In genomic region chr19:33610588-33610987, GRCh38 we compare ENCODE assay signal across 25 cellular contexts. TPM values are rescaled to one million over a fixed set of nuclear protein-coding genes. Genes with fewer than 3 reads are reported as not detected.
DNase-seq lines count a peak whose midpoint lies in the region; TF ChIP-seq lines count a peak whose summit lies in the region.
"Had no signal": no experiment of that assay in that cellular context is flagged by ENCODE, and none has a peak within 500 bp of the region (broad histone marks: within the 10 kb centered on the region; RNA-seq: fewer than 3 reads in every experiment).

No MANE protein-coding gene starts in this region.

- TF ChIP-seq CTCF in Peyer's patch (IDR thresholded peaks at IDR 0.05) = no peak
- no peak for TF ChIP-seq CTCF in WERI-Rb-1 (IDR thresholded peaks at IDR 0.05; ENCODE audit: low read depth, low read length)

- H3K4me3 ChIP-seq in Peyer's patch (no peak overlapping the region), WERI-Rb-1 (ENCODE audit: low read depth, low read length) (no peak overlapping the region)
- H3K4me3 ChIP-seq: A549, BLaER1, GM12878 had no signal

- H3K36me3 ChIP-seq in Peyer's patch (no peaks in the 10 kb centered on the region), WERI-Rb-1 (no peaks in the 10 kb centered on the region)
- H3K36me3 ChIP-seq: BE2C, BLaER1 had no signal

- no peaks in the 10 kb centered on the region for H3K27me3 ChIP-seq in Peyer's patch
- no peaks in the 10 kb centered on the region for H3K27me3 ChIP-seq in WERI-Rb-1 (ENCODE audit: insufficient read depth, low read depth, severe bottlenecking)
- H3K27me3 ChIP-seq: BE2C, BLaER1 had no signal

- DNase-seq in NCI-H82 (lab: John Stamatoyannopoulos, UW) = peak; percentile 14
- DNase-seq in NCI-H82 treated with DMSO at 0.1 percent for 48 hours (lab: John Stamatoyannopoulos, UW; ENCODE audit: unreplicated experiment) = no peak
- peak; percentile 29 for DNase-seq in NCI-H2171 (lab: John Stamatoyannopoulos, UW)
- DNase-seq in Peyer's patch = no peak
- no peak for DNase-seq in WERI-Rb-1
- DNase-seq: ACHN; BE2C; C1 segment of cervical spinal cord; CD4-positive, alpha-beta memory T cell; CD4-positive, CD25-positive, alpha-beta regulatory T cell; CD8-positive, alpha-beta memory T cell; COR-L47; DMS 273 treated with DMSO at 0.1 percent for 48 hours; DMS153; DMS53; DMS79; DND-41; EL; GDM1 had no signal

- H3K4me1 ChIP-seq in Peyer's patch = no peaks in the 10 kb centered on the region
- H3K4me1 ChIP-seq: A549 had no signal

- H3K9me3 ChIP-seq in Peyer's patch (peaks cover 0 to 3% (median 0%) of the 10 kb centered on the region in 4 donors), WERI-Rb-1 (ENCODE audit: severe bottlenecking) (no peaks in the 10 kb centered on the region)
- H3K9me3 ChIP-seq: BE2C had no signal

- TF ChIP-seq POLR2A in Peyer's patch (IDR thresholded peaks at IDR 0.05) = no peak

- H3K27ac ChIP-seq in Peyer's patch = no peak overlapping the region
- no peak overlapping the region for H3K27ac ChIP-seq in WERI-Rb-1
- H3K27ac ChIP-seq: 22Rv1, A549, BLaER1 had no signal

RNA-seq across cellular contexts. Expression of gene CHST8, which starts 11.2 kb away (rescaled TPM):
- total RNA-seq in Peyer's patch = 1 to 10 TPM in 1 of 4 donors, under 1 TPM in 1, not detected in 2; 0.54 to 1.8 TPM
- total RNA-seq: A172; CD4-positive, alpha-beta memory T cell; CD8-positive, alpha-beta memory T cell; G401; GM12878 had no signal

Comparison
In these comparisons a context has a peak if more than half of its experiments do, and no peak if none do; other contexts are left out.
1. DNase-seq: peak in NCI-H82 (single experiment) and NCI-H2171 (single experiment); none in NCI-H82 treated with DMSO at 0.1 percent for 48 hours (single experiment), Peyer's patch (0 of 3) and WERI-Rb-1 (single experiment).